9 cellular contexts compared by ENCODE assay signal in genomic region chr5:132674671-132675506, GRCh38. TPM values are rescaled to one million over a fixed set of nuclear protein-coding genes. Genes with fewer than 3 reads are reported as not detected.
A peak's percentile ranks its signal among the peaks of the same experiment; 100 is the strongest.
DNase-seq lines count a peak whose midpoint lies in the region; FAIRE-seq and TF ChIP-seq lines count a peak whose summit lies in the region.
"Had no signal": no experiment of that assay in that cellular context is flagged by ENCODE, and none has a peak within 500 bp of the region (broad histone marks: within the 10 kb centered on the region; RNA-seq: fewer than 3 reads in every experiment).

No MANE protein-coding gene starts in this region.

- H4K91ac ChIP-seq in H1 (replicated peaks; ENCODE audit: insufficient read length, low read length): no peak overlapping the region

- H3K27me3 ChIP-seq in H1 (replicated peaks in 1 of 4; ENCODE audit: control insufficient read depth in 3 of 4, extremely low read depth in 1 of 4, insufficient read depth in 3 of 4, low read length in 3 of 4) (no peaks in the 10 kb centered on the region), smooth muscle cell (ENCODE audit: low read depth) (no peaks in the 10 kb centered on the region)

- TF ChIP-seq POLR2A in H1 (IDR thresholded peaks at IDR 0.05; ENCODE audit: control extremely low read depth in 1 of 2, low read depth in 2 of 2, low read length in 2 of 2): no peak

- H3K36me3 ChIP-seq in H1 (ENCODE audit: control insufficient read depth in 2 of 4, insufficient read depth in 4 of 4, low read length in 3 of 4) (no peaks in the 10 kb centered on the region), smooth muscle cell (ENCODE audit: low read depth) (no peaks in the 10 kb centered on the region)

- no peak overlapping the region for H4K5ac ChIP-seq in H1 (ENCODE audit: insufficient read length, low read depth, low read length)

- H2BK12ac ChIP-seq in H1 (ENCODE audit: low read depth, low read length): no peak overlapping the region

- TF ChIP-seq RAD21 in H1 (IDR thresholded peaks at IDR 0.05 in 1 of 2, conservative IDR thresholded peaks at IDR 0.05 in 1 of 2; ENCODE audit: low read depth in 2 of 2, low read length in 2 of 2): no peak

- no peak for TF ChIP-seq CTCF in LNCaP clone FGC (IDR thresholded peaks at IDR 0.05; ENCODE audit: control insufficient read depth, extremely low read depth, insufficient read depth)
- no peak for TF ChIP-seq CTCF in H1 (IDR thresholded peaks at IDR 0.05; ENCODE audit: control extremely low read depth in 1 of 3, insufficient read depth in 1 of 3, low read depth in 1 of 3, low read length in 3 of 3)
- no peak for TF ChIP-seq CTCF in smooth muscle cell (IDR thresholded peaks at IDR 0.05; ENCODE audit: borderline replicate concordance, insufficient read depth, poor library complexity, severe bottlenecking)

- CTCF ChIA-PET in H1 (lab: Charles Lee; ENCODE audit: partially characterized antibody): interaction anchor here (0.7 to 5.6 kb wide), 9 partner anchors 9 to 148 kb away, joined by 3 to 23 read pairs (median 3); no protein-coding TSS in a partner anchor

- no peaks in the 10 kb centered on the region for H3K4me1 ChIP-seq in H1 (replicated peaks in 1 of 4; ENCODE audit: control insufficient read depth in 3 of 4, insufficient read depth in 4 of 4, low read length in 3 of 4)
- peaks cover 6% of the 10 kb centered on the region for H3K4me1 ChIP-seq in smooth muscle cell (ENCODE audit: low read depth)

- H2AFZ ChIP-seq in H1 (ENCODE audit: low read length) (no peak overlapping the region), smooth muscle cell (ENCODE audit: low read depth) (peak overlapping the region; percentile 58)

- TF ChIP-seq EP300 in H1 (IDR thresholded peaks at IDR 0.05; ENCODE audit: borderline replicate concordance in 1 of 2, low read depth in 2 of 2, low read length in 2 of 2): no peak

- 93% methylated on average over 13 of the region's 13 CpGs; no CpG with 5 or more reads in 1 of the 2 experiments for WGBS in H1 (ENCODE audit: extremely low coverage in 1 of 2, insufficient coverage in 1 of 2, insufficient read length in 1 of 2, insufficient replicate concordance in 2 of 2, low coverage in 1 of 2, low lambda C conversion rate in 2 of 2, missing lambda C conversion rate in 1 of 2), 2 experiments
- WGBS in smooth muscle cell (ENCODE audit: low lambda C conversion rate): 84% methylated on average over 13 of the region's 13 CpGs

- H3K14ac ChIP-seq in H1 (ENCODE audit: insufficient read length): no peak overlapping the region

- H4K8ac ChIP-seq in H1 (ENCODE audit: extremely low read depth, insufficient read depth, low read length): peak overlapping the region; percentile 23; the same call in 1 of the 2 replicates

- H3K4me3 ChIP-seq in LNCaP clone FGC (ENCODE audit: low read depth, low read length) (no peak overlapping the region), H1 (ENCODE audit: extremely low read depth in 1 of 4, insufficient read depth in 2 of 4, low read depth in 3 of 4, low read length in 4 of 4) (no peak overlapping the region), smooth muscle cell (no peak overlapping the region)

- no peak overlapping the region for H3K18ac ChIP-seq in H1 (ENCODE audit: extremely low read depth, low read length)

- H3K4me2 ChIP-seq in H1 (ENCODE audit: insufficient read depth in 1 of 2, low read depth in 2 of 2, low read length in 2 of 2) (no peak overlapping the region), smooth muscle cell (peak overlapping the region; percentile 77)

- H2AK5ac ChIP-seq in H1 (ENCODE audit: low read depth, low read length): no peak overlapping the region

- H2BK15ac ChIP-seq in H1 (ENCODE audit: low read length): no peak overlapping the region

- no peaks in the 10 kb centered on the region for H3K79me1 ChIP-seq in H1 (ENCODE audit: low read depth, low read length)

- H3F3A ChIP-seq in smooth muscle cell (ENCODE audit: low read depth): no peaks in the 10 kb centered on the region

- H3K23ac ChIP-seq in H1 (ENCODE audit: insufficient read length): no peak overlapping the region

- H3K23me2 ChIP-seq in H1 (ENCODE audit: low read depth, low read length): no peaks in the 10 kb centered on the region; the same call in 1 of the 2 replicates

- no peak overlapping the region for H2BK120ac ChIP-seq in H1 (replicated peaks; ENCODE audit: low read depth, low read length)

- no peak overlapping the region for H2BK20ac ChIP-seq in H1 (ENCODE audit: low read length)

- H3K9ac ChIP-seq in H1 (replicated peaks in 1 of 4; ENCODE audit: extremely low read depth in 1 of 4, low read depth in 3 of 4, low read length in 3 of 4): no peak overlapping the region
- H3K9ac ChIP-seq in smooth muscle cell (ENCODE audit: low read depth): peak overlapping the region; percentile 70

- no peak overlapping the region for H3K4ac ChIP-seq in H1 (replicated peaks; ENCODE audit: insufficient read length, low read depth, low read length)

- H3K9me3 ChIP-seq in H1 (ENCODE audit: insufficient read depth in 2 of 2, low read depth in 1 of 2, low read length in 1 of 2): 0 out of 4 replicates have a peak, but pooled peaks cover 0 to 3% of the 10 kb centered on the region in 2 experiments
- H3K9me3 ChIP-seq in smooth muscle cell (replicated peaks; ENCODE audit: low read depth): no peaks in the 10 kb centered on the region

- DNase-seq in DMS 273 (lab: John Stamatoyannopoulos, UW; ENCODE audit: unreplicated experiment): peak; percentile 17
- DNase-seq in DMS 273 treated with DMSO at 0.1 percent for 48 hours (lab: John Stamatoyannopoulos, UW): no peak
- peak; percentile 83 for DNase-seq in H4 (ENCODE audit: low spot score)
- DNase-seq in LNCaP clone FGC (ENCODE audit: low read depth): peak; percentile 7
- DNase-seq in H1 (ENCODE audit: low read depth in 1 of 2, low spot score in 2 of 2): no peak
- DNase-seq in smooth muscle cell (lab: John Stamatoyannopoulos, UW; ENCODE audit: unreplicated experiment): no peak
- DNase-seq in NCI-H82 (lab: John Stamatoyannopoulos, UW): no peak
- DNase-seq in NCI-H1694 treated with DMSO at 0.1 percent for 48 hours (lab: John Stamatoyannopoulos, UW): no peak

- no peak for FAIRE-seq in H1 (lab: Jason Lieb, UNC)

- H2BK5ac ChIP-seq in H1 (ENCODE audit: low read depth, low read length): no peak overlapping the region

- POLR2A ChIA-PET in H1 (lab: Charles Lee; ENCODE audit: partially characterized antibody): interaction anchor here (0.6 to 1.4 kb wide), 3 partner anchors 15 to 213 kb away, joined by 3 to 5 read pairs (median 5); no protein-coding TSS in a partner anchor

- H3K56ac ChIP-seq in H1 (replicated peaks; ENCODE audit: insufficient read length, low read depth, low read length): no peak overlapping the region

- H3K79me2 ChIP-seq in H1 (ENCODE audit: control insufficient read depth in 1 of 2, insufficient read depth in 2 of 2, low read length in 2 of 2): no peaks in the 10 kb centered on the region
- no peaks in the 10 kb centered on the region for H3K79me2 ChIP-seq in smooth muscle cell (ENCODE audit: low read depth)

- H4K20me1 ChIP-seq in H1 (replicated peaks in 1 of 2; ENCODE audit: control insufficient read depth in 1 of 2, insufficient read depth in 2 of 2, low read length in 2 of 2) (no peaks in the 10 kb centered on the region), smooth muscle cell (ENCODE audit: low read depth) (no peaks in the 10 kb centered on the region)

- H3K27ac ChIP-seq in H1 (ENCODE audit: low read depth, low read length): no peak overlapping the region
- peak overlapping the region; percentile 89 for H3K27ac ChIP-seq in smooth muscle cell (ENCODE audit: low read depth)
- H3K27ac ChIP-seq: 22Rv1 had no signal

TF ChIP-seq in H1, 55 proteins besides CTCF, POLR2A, EP300 and RAD21:
- TF ChIP-seq BACH1 (IDR thresholded peaks at IDR 0.05; ENCODE audit: low read length) (no peak), JUN (IDR thresholded peaks at IDR 0.05; ENCODE audit: low read depth, low read length) (no peak), CHD2 (IDR thresholded peaks at IDR 0.05; ENCODE audit: low read length) (no peak), CHD1 (IDR thresholded peaks at IDR 0.05; ENCODE audit: low read depth, low read length) (no peak), BCL11A (IDR thresholded peaks at IDR 0.05; ENCODE audit: low read depth in 2 of 2, low read length in 2 of 2) (no peak), PHF8 (conservative IDR thresholded peaks at IDR 0.05; ENCODE audit: low read depth, low read length) (no peak), TAF7 (optimal IDR thresholded peaks at IDR 0.05; ENCODE audit: borderline replicate concordance, low read depth, low read length) (no peak), ATF3 (IDR thresholded peaks at IDR 0.05; ENCODE audit: insufficient read depth, low read depth, low read length) (no peak), HDAC6 (IDR thresholded peaks at IDR 0.05; ENCODE audit: low read depth, low read length) (no peak)

RNA-seq across cellular contexts. Expression of gene IL4, which starts 1.1 kb away (rescaled TPM):
- total RNA-seq in H4 (2014; rRNA removed; shearing (Covaris generic)): not detected in 2 replicates
- total RNA-seq in H1 (2021; fragmentation: NEBNext Ultra II Directional; extraction: Animal tissue kit (Norgen Biotek cat#: 25700)): not detected in 2 replicates
- polyA plus RNA-seq in H1 (2011; rRNA removed) (not detected in 2 replicates), smooth muscle cell (not detected in 2 replicates)
- not detected for polyA plus RNA-seq in H1 (2011; cell fraction: cytosol; rRNA removed)
- not detected for polyA plus RNA-seq in H1 (2011; cell fraction: nucleus; rRNA removed)
- not detected in 4 replicates for polyA plus RNA-seq in H1 (2012, experiment 1 of 2)
- not detected for polyA plus RNA-seq in H1 (2012, experiment 2 of 2)
- polyA plus RNA-seq in H1 (2013, experiment 1 of 2): not detected
- not detected for polyA plus RNA-seq in H1 (2013, experiment 2 of 2)
- polyA minus RNA-seq in H1 (2011; rRNA and poly(A)+ RNA removed): not detected in 2 replicates
- polyA minus RNA-seq in H1 (2011; cell fraction: cytosol; rRNA and poly(A)+ RNA removed): not detected
- polyA minus RNA-seq in H1 (2011; cell fraction: nucleus; rRNA and poly(A)+ RNA removed): not detected
- total RNA-seq in smooth muscle cell: not detected in 2 replicates

RNA-seq across cellular contexts. Expression of gene IL13, which starts 16.9 kb away (rescaled TPM):
- not detected in 2 replicates for total RNA-seq in H4 (2014; rRNA removed; shearing (Covaris generic))
- not detected in 2 replicates for total RNA-seq in H1 (2021; fragmentation: NEBNext Ultra II Directional; extraction: Animal tissue kit (Norgen Biotek cat#: 25700))
- polyA plus RNA-seq in H1 (2011; rRNA removed) (not detected in 2 replicates), smooth muscle cell (0.70 TPM in 1 of 2 replicates, not detected in the other)
- not detected for polyA plus RNA-seq in H1 (2011; cell fraction: cytosol; rRNA removed)
- 0.36 TPM for polyA plus RNA-seq in H1 (2011; cell fraction: nucleus; rRNA removed)
- polyA plus RNA-seq in H1 (2012, experiment 1 of 2): not detected in 4 replicates
- not detected for polyA plus RNA-seq in H1 (2012, experiment 2 of 2)
- polyA plus RNA-seq in H1 (2013, experiment 1 of 2): not detected
- not detected for polyA plus RNA-seq in H1 (2013, experiment 2 of 2)
- polyA minus RNA-seq in H1 (2011; rRNA and poly(A)+ RNA removed): not detected in 2 replicates
- not detected for polyA minus RNA-seq in H1 (2011; cell fraction: cytosol; rRNA and poly(A)+ RNA removed)
- polyA minus RNA-seq in H1 (2011; cell fraction: nucleus; rRNA and poly(A)+ RNA removed): not detected
- 0.18 and 0.63 TPM in 2 replicates for total RNA-seq in smooth muscle cell

Comparison
In these comparisons a context has a peak if more than half of its experiments do, and no peak if none do; other contexts are left out.
1. DNase-seq: peak in DMS 273 (single experiment), H4 (single experiment) and LNCaP clone FGC (single experiment); none in DMS 273 treated with DMSO at 0.1 percent for 48 hours (single experiment), H1 (0 of 2), smooth muscle cell (single experiment), NCI-H82 (single experiment) and NCI-H1694 treated with DMSO at 0.1 percent for 48 hours (single experiment).